27 cellular contexts compared by ENCODE assay signal in the genomic region with DNA sequence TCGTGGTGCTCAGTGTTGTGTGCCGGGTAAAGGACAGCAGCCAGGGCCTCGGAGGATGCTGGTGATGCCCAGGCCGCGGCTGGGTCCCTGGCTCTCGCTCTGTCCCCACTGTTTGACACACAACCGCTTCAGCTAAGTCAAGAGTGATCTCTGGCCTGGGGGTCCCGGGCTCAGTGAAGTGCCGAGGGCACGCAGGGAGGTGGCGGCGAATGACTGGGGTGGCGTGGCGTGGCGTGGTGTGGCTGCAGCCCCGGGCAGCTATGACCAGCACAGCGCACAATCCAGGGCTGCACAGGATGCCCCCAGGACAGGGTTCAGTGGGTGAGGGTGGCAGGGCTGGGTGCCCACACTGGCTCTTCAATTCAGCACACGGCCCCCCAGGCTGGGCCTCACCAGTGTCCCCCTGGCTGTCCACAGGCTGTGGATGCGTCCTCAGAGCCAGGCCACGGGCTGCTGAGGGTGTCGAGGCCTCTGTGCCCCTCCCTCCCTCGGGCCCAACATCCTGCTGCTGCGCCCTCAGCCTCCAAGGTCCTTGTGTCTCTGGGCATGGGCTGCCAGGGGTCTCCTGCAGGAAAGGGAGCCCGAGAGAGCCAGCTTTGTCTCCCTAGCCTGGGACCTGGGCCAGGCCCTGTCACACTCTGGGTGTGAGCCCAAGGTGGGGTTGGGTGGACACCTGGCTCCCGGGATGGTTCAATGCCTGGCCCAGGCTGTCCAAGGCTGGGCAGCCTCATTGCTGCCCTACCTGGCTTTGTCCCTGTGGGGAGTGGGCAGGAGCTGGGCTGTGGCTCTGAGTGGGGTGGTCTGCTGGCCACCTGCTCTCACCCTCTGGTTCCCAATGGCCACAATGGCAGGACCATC.
"Had no signal": no experiment of that assay in that cellular context is flagged by ENCODE, and none has a peak within 500 bp of the region (broad histone marks: within the 10 kb centered on the region; RNA-seq: fewer than 3 reads in every experiment).

No MANE protein-coding gene starts in this region.

- H3K9ac ChIP-seq: neural progenitor cell had no signal

- H3K4me1 Mint-ChIP-seq: activated naive CD8-positive, alpha-beta T cell treated with anti-CD3 and anti-CD28 coated beads, Interleukin-2, amount 10 ng/mL, durations not matched to agents 7 days and 5 days; T-helper 17 cell had no signal

- H3K9me3 Mint-ChIP-seq: activated T-helper 1 cell treated with anti-CD3 and anti-CD28 coated beads, Interleukin-12 subunit alpha, Interleukin-12 subunit beta, Interleukin-2, Interleukin-4 antibody, amounts not matched to agents 30 ng/mL and 10 ng/mL and 1 ng/mL, durations not matched to agents 14 hours and 24 hours and 36 hours; natural killer cell; neural progenitor cell had no signal

- H3K27ac ChIP-seq: neural progenitor cell, prostate gland, WERI-Rb-1 had no signal

- DNase-seq: activated CD4-positive, alpha-beta memory T cell treated with anti-CD3 and anti-CD28 coated beads for 36 hours; activated CD4-positive, alpha-beta T cell treated with anti-CD3 and anti-CD28 coated beads, Interleukin-2, amount 10 ng/mL, durations not matched to agents 24 days and 14 days; activated CD8-positive, alpha-beta memory T cell treated with anti-CD3 and anti-CD28 coated beads, Interleukin-2, amount 50 U/mL, for 4 hours; activated gamma-delta T cell; activated naive CD4-positive, alpha-beta T cell treated with anti-CD3 and anti-CD28 coated beads, Interleukin-2, amount 10 ng/mL, durations not matched to agents 7 days and 5 days; activated naive CD8-positive, alpha-beta T cell treated with anti-CD3 and anti-CD28 coated beads, Interleukin-2, amount 10 ng/mL, durations not matched to agents 7 days and 5 days; activated T-cell treated with anti-CD3 and anti-CD28 coated beads, Interleukin-2, amount 50 U/mL, for 1 hour; caudate nucleus; foreskin melanocyte; islet precursor cell; left cardiac atrium; natural killer cell; retina; small intestine; stimulated activated CD4-positive, alpha-beta T cell treated with anti-CD3 and anti-CD28 coated beads, Interleukin-1b, Interleukin-23, amount 100 ng/mL, for 48 hours; stimulated activated naive CD4-positive, alpha-beta T cell; T-helper 17 cell; T1000; WERI-Rb-1 had no signal

- H3K4me3 Mint-ChIP-seq: activated CD4-positive, alpha-beta memory T cell treated with anti-CD3 and anti-CD28 coated beads for 36 hours; activated CD4-positive, alpha-beta T cell treated with anti-CD3 and anti-CD28 coated beads, Interleukin-2, amount 10 ng/mL, durations not matched to agents 24 days and 14 days; activated naive CD4-positive, alpha-beta T cell treated with anti-CD3 and anti-CD28 coated beads, Interleukin-2, amount 10 ng/mL, durations not matched to agents 7 days and 5 days; activated naive CD8-positive, alpha-beta T cell treated with anti-CD3 and anti-CD28 coated beads, Interleukin-2, amount 10 ng/mL, durations not matched to agents 7 days and 5 days; activated T-helper 1 cell treated with anti-CD3 and anti-CD28 coated beads, Interleukin-12 subunit alpha, Interleukin-12 subunit beta, Interleukin-2, Interleukin-4 antibody, amounts not matched to agents 30 ng/mL and 10 ng/mL and 1 ng/mL, durations not matched to agents 14 hours and 24 hours and 36 hours; natural killer cell; neural progenitor cell; T-helper 17 cell had no signal

- H3K4me3 ChIP-seq: esophagus muscularis mucosa, neural progenitor cell, prostate gland, sigmoid colon, tibial nerve, vagina had no signal

- H3K27me3 Mint-ChIP-seq: activated CD4-positive, alpha-beta memory T cell treated with anti-CD3 and anti-CD28 coated beads for 36 hours; T-helper 17 cell had no signal

- H3K36me3 ChIP-seq: esophagus muscularis mucosa, neural progenitor cell, prostate gland, sigmoid colon, tibial nerve, vagina, WERI-Rb-1 had no signal

- H3K27ac Mint-ChIP-seq: activated CD4-positive, alpha-beta memory T cell treated with anti-CD3 and anti-CD28 coated beads for 36 hours; activated CD4-positive, alpha-beta T cell treated with anti-CD3 and anti-CD28 coated beads, Interleukin-2, amount 10 ng/mL, durations not matched to agents 24 days and 14 days; activated naive CD4-positive, alpha-beta T cell treated with anti-CD3 and anti-CD28 coated beads, Interleukin-2, amount 10 ng/mL, durations not matched to agents 7 days and 5 days; activated naive CD8-positive, alpha-beta T cell treated with anti-CD3 and anti-CD28 coated beads, Interleukin-2, amount 10 ng/mL, durations not matched to agents 7 days and 5 days; activated T-helper 1 cell treated with anti-CD3 and anti-CD28 coated beads, Interleukin-12 subunit alpha, Interleukin-12 subunit beta, Interleukin-2, Interleukin-4 antibody, amounts not matched to agents 30 ng/mL and 10 ng/mL and 1 ng/mL, durations not matched to agents 14 hours and 24 hours and 36 hours; natural killer cell; T-helper 17 cell had no signal

- ATAC-seq: activated CD4-positive, CD25-positive, alpha-beta regulatory T cell treated with anti-CD3 and anti-CD28 coated beads, Interleukin-2, amount 50 U/mL, for 24 hours; left cardiac atrium; T-helper 17 cell had no signal

- H3K36me3 Mint-ChIP-seq: activated CD4-positive, alpha-beta memory T cell treated with anti-CD3 and anti-CD28 coated beads for 36 hours; activated naive CD4-positive, alpha-beta T cell treated with anti-CD3 and anti-CD28 coated beads, Interleukin-2, amount 10 ng/mL, durations not matched to agents 7 days and 5 days; natural killer cell; neural progenitor cell had no signal

- H3K27me3 ChIP-seq: esophagus muscularis mucosa, neural progenitor cell, sigmoid colon, tibial nerve, vagina had no signal

- H3K9me3 ChIP-seq: esophagus muscularis mucosa, prostate gland, sigmoid colon, tibial nerve, vagina had no signal

- H3K4me2 ChIP-seq: neural progenitor cell had no signal

- H2AFZ ChIP-seq: neural progenitor cell had no signal
